In genomic region chr2:54595161-54595803, GRCh38 we compare ENCODE assay signal across 13 cellular contexts.
A peak's percentile ranks its signal among the peaks of the same experiment; 100 is the strongest.
DNase-seq lines count a peak whose midpoint lies in the region; TF ChIP-seq lines count a peak whose summit lies in the region.
"Had no signal": no experiment of that assay in that cellular context is flagged by ENCODE, and none has a peak within 500 bp of the region (broad histone marks: within the 10 kb centered on the region; RNA-seq: fewer than 3 reads in every experiment).

No MANE protein-coding gene starts in this region.

- no peaks in the 10 kb centered on the region for H3K9me3 ChIP-seq in OCI-LY7 (ENCODE audit: low read length)
- no peaks in the 10 kb centered on the region for H3K9me3 ChIP-seq in spleen
- H3K9me3 ChIP-seq: thyroid gland had no signal

- peaks cover 77% of the 10 kb centered on the region for H3K4me1 Mint-ChIP-seq in activated CD4-positive, alpha-beta T cell treated with anti-CD3 and anti-CD28 coated beads, Interleukin-2, amount 10 ng/mL, durations not matched to agents 24 days and 14 days

- peak overlapping the region; percentile 18; the same call in 1 of the 2 replicates for H3K4me2 ChIP-seq in OCI-LY7 (ENCODE audit: low read length)

- H3K4me3 Mint-ChIP-seq in activated CD4-positive, alpha-beta T cell treated with anti-CD3 and anti-CD28 coated beads, Interleukin-2, amount 10 ng/mL, durations not matched to agents 24 days and 14 days = peak overlapping the region; percentile 80
- H3K4me3 Mint-ChIP-seq: dendritic cell treated with granulocyte-macrophage colony-stimulating factor and Interleukin-4, amounts not matched to agents 40 ng/mL and 50 ng/mL, for 4 days had no signal

- H3K36me3 Mint-ChIP-seq in activated CD4-positive, alpha-beta T cell treated with anti-CD3 and anti-CD28 coated beads, Interleukin-2, amount 10 ng/mL, durations not matched to agents 24 days and 14 days (ENCODE audit: low read depth) = peaks cover 21% of the 10 kb centered on the region

- BruUV-seq in OCI-LY7 (replicated peaks; lab: Mats Ljungman, UMichigan) = no TSS peak

- peak overlapping the region; percentile 97 for H3K27ac Mint-ChIP-seq in activated CD4-positive, alpha-beta T cell treated with anti-CD3 and anti-CD28 coated beads, Interleukin-2, amount 10 ng/mL, durations not matched to agents 24 days and 14 days

- no peaks in the 10 kb centered on the region for H3K9me3 Mint-ChIP-seq in activated CD4-positive, alpha-beta T cell treated with anti-CD3 and anti-CD28 coated beads, Interleukin-2, amount 10 ng/mL, durations not matched to agents 24 days and 14 days
- H3K9me3 Mint-ChIP-seq: dendritic cell treated with granulocyte-macrophage colony-stimulating factor and Interleukin-4, amounts not matched to agents 40 ng/mL and 50 ng/mL, for 4 days had no signal

- H3K36me3 ChIP-seq in OCI-LY7 (ENCODE audit: insufficient read depth, low read length) = peaks cover 20% of the 10 kb centered on the region
- peaks cover 0 to 29% (median 10%) of the 10 kb centered on the region in 6 donors for H3K36me3 ChIP-seq in spleen
- H3K36me3 ChIP-seq: thyroid gland had no signal

- no peak for TF ChIP-seq POLR2A in spleen (IDR thresholded peaks at IDR 0.05)

- H3K79me2 ChIP-seq in OCI-LY7 (ENCODE audit: insufficient read depth, low read depth, low read length) = peaks cover 67% of the 10 kb centered on the region; the same call in 1 of the 2 replicates

- no peaks in the 10 kb centered on the region for H3K9me2 ChIP-seq in OCI-LY7 (ENCODE audit: insufficient read depth, low read length)

- H3K27me3 Mint-ChIP-seq in activated CD4-positive, alpha-beta T cell treated with anti-CD3 and anti-CD28 coated beads, Interleukin-2, amount 10 ng/mL, durations not matched to agents 24 days and 14 days = no peaks in the 10 kb centered on the region
- H3K27me3 Mint-ChIP-seq: dendritic cell treated with granulocyte-macrophage colony-stimulating factor and Interleukin-4, amounts not matched to agents 40 ng/mL and 50 ng/mL, for 4 days had no signal

- peak overlapping the region; percentile 0 for H3K27ac ChIP-seq in OCI-LY7 (ENCODE audit: low read depth, low read length, poor library complexity, severe bottlenecking)
- H3K27ac ChIP-seq in dorsolateral prefrontal cortex = peak overlapping the region in 35 of 59 donors; percentile 7 to 75 (median 46)
- peak overlapping the region in 6 of 8 donors; percentile 22 to 83 (median 75) for H3K27ac ChIP-seq in spleen

- no peaks in the 10 kb centered on the region; the same call in 1 of the 2 replicates for H4K20me1 ChIP-seq in OCI-LY7 (ENCODE audit: insufficient read depth, low read length)

- intact Hi-C loops in activated CD4-positive, alpha-beta T cell treated with anti-CD3 and anti-CD28 coated beads, Interleukin-2, amount 10 ng/mL, durations not matched to agents 24 days and 14 days (cut with micrococcal nuclease) = no loop called here
- intact Hi-C loops in OCI-LY7 (cut with micrococcal nuclease; ENCODE audit: unreplicated experiment) = no loop called here
- intact Hi-C loops in dorsolateral prefrontal cortex (cut with DNase I) = no loop called here
- intact Hi-C loops in spleen (cut with DNase I; ENCODE audit: low total_unique reads) = no loop called here

- no peak overlapping the region for H2AFZ ChIP-seq in OCI-LY7 (ENCODE audit: low read length)

- no peak for DNase-seq in activated CD4-positive, alpha-beta T cell treated with anti-CD3 and anti-CD28 coated beads, Interleukin-2, amount 10 ng/mL, durations not matched to agents 24 days and 14 days
- DNase-seq in activated CD4-positive, alpha-beta T cell treated with anti-CD3 and anti-CD28 coated beads for 48 hours = no peak
- DNase-seq in OCI-LY7 (ENCODE audit: low spot score) = no peak
- no peak for DNase-seq in dorsolateral prefrontal cortex
- no peak for DNase-seq in spleen
- DNase-seq in NCI-H2171 (lab: John Stamatoyannopoulos, UW) = no peak
- DNase-seq in HCEC 1CT = no peak
- no peak for DNase-seq in cerebellar nuclear complex (lab: John Stamatoyannopoulos, UW)
- DNase-seq: activated CD4-positive, CD25-positive, alpha-beta regulatory T cell treated with anti-CD3 and anti-CD28 coated beads, Interleukin-2, amount 50 U/mL, for 72 hours; NCI-H1092 treated with DMSO at 0.1 percent for 48 hours; NCI-H226 had no signal

- H3K27me3 ChIP-seq in dorsolateral prefrontal cortex (no peaks in the 10 kb centered on the region), spleen (replicated peaks in 1 of 7) (no peaks in the 10 kb centered on the region)
- H3K27me3 ChIP-seq: thyroid gland had no signal

- H3K4me1 ChIP-seq in OCI-LY7 (ENCODE audit: insufficient read depth, low read length, poor library complexity, severe bottlenecking) = peaks cover 73% of the 10 kb centered on the region
- peaks cover 49 to 100% (median 86%) of the 10 kb centered on the region in 6 donors for H3K4me1 ChIP-seq in spleen

- no peak for TF ChIP-seq CTCF in OCI-LY7 (conservative IDR thresholded peaks at IDR 0.05; ENCODE audit: low read length)
- TF ChIP-seq CTCF in dorsolateral prefrontal cortex (IDR thresholded peaks at IDR 0.05 in 54 of 56, conservative IDR thresholded peaks at IDR 0.05 in 2 of 56; ENCODE audit: low read depth in 1 of 56, partially characterized antibody in 56 of 56) = no peak
- no peak for TF ChIP-seq CTCF in spleen (IDR thresholded peaks at IDR 0.05 in 8 of 11, conservative IDR thresholded peaks at IDR 0.05 in 3 of 11)

- H3K4me3 ChIP-seq in OCI-LY7 (ENCODE audit: low read depth, low read length, poor library complexity, severe bottlenecking) (no peak overlapping the region), dorsolateral prefrontal cortex (no peak overlapping the region), spleen (no peak overlapping the region)
- H3K4me3 ChIP-seq: thyroid gland had no signal

- CTCF ChIA-PET in OCI-LY7 (lab: Charles Lee; ENCODE audit: unreplicated experiment) = interaction anchor here (0.6 to 1.2 kb wide), 2 partner anchors 12 to 34 kb away, joined by 3 read pairs; no protein-coding TSS in a partner anchor

- POLR2A ChIA-PET in OCI-LY7 (lab: Charles Lee) = interaction anchor here (1.1 to 3.8 kb wide), 5 partner anchors 9 to 39 kb away, joined by 3 to 29 read pairs (median 4); no protein-coding TSS in a partner anchor

- WGBS in spleen, 5 donors = 91 to 96% (median 93%) methylated on average over 12 to 13 of the region's 13 CpGs

Comparison
In these comparisons a context has a peak if more than half of its experiments do, and no peak if none do; other contexts are left out.
1. H3K27ac ChIP-seq: peak in every context shown above with its lines; median percentile 75 in spleen; 46 in dorsolateral prefrontal cortex; 0 in OCI-LY7.